In genomic region chr21:38789275-38789674, GRCh38 we compare ENCODE assay signal across 23 cellular contexts. TPM values are rescaled to one million over a fixed set of nuclear protein-coding genes. Genes with fewer than 3 reads are reported as not detected.
DNase-seq lines count a peak whose midpoint lies in the region; ATAC-seq, FAIRE-seq and TF ChIP-seq lines count a peak whose summit lies in the region.
"Had no signal": no experiment of that assay in that cellular context is flagged by ENCODE, and none has a peak within 500 bp of the region (broad histone marks: within the 10 kb centered on the region; RNA-seq: fewer than 3 reads in every experiment).

No MANE protein-coding gene starts in this region.

- no peaks in the 10 kb centered on the region for H3K36me3 ChIP-seq in mammary epithelial cell (ENCODE audit: insufficient read depth, low read length)
- no peaks in the 10 kb centered on the region for H3K36me3 ChIP-seq in PC-3 (ENCODE audit: low read depth, low read length)
- H3K36me3 ChIP-seq in colonic mucosa, result no peaks in the 10 kb centered on the region
- H3K36me3 ChIP-seq in small intestine (ENCODE audit: control insufficient read depth in 2 of 2, insufficient read depth in 2 of 2, low read length in 2 of 2), result no peaks in the 10 kb centered on the region
- H3K36me3 ChIP-seq: BE2C had no signal

- H3K79me2 ChIP-seq in mammary epithelial cell (ENCODE audit: insufficient read depth, low read length), result no peaks in the 10 kb centered on the region
- H3K79me2 ChIP-seq in PC-3 (ENCODE audit: low read length), result no peaks in the 10 kb centered on the region

- no peak for TF ChIP-seq CTCF in MCF 10A (IDR thresholded peaks at IDR 0.05; ENCODE audit: unreplicated experiment)
- no peak for TF ChIP-seq CTCF in mammary epithelial cell (conservative IDR thresholded peaks at IDR 0.05 in 1 of 2, IDR thresholded peaks at IDR 0.05 in 1 of 2; ENCODE audit: extremely low read depth in 1 of 2, insufficient read depth in 1 of 2, low read depth in 1 of 2, low read length in 2 of 2)
- TF ChIP-seq CTCF in PC-3 (conservative IDR thresholded peaks at IDR 0.05; ENCODE audit: low read depth, low read length), result no peak
- TF ChIP-seq CTCF in colonic mucosa (IDR thresholded peaks at IDR 0.05), result no peak
- TF ChIP-seq CTCF in mesothelial cell of epicardium (IDR thresholded peaks at IDR 0.05; ENCODE audit: unreplicated experiment), result no peak

- no peak overlapping the region for H3K4me3 Mint-ChIP-seq in MCF 10A (ENCODE audit: unreplicated experiment)
- no peak overlapping the region for H3K4me3 Mint-ChIP-seq in mesothelial cell of epicardium

- H3K4me2 ChIP-seq in mammary epithelial cell (ENCODE audit: insufficient read depth, low read depth, low read length) (no peak overlapping the region), PC-3 (ENCODE audit: low read length) (no peak overlapping the region)
- H3K4me2 ChIP-seq: SK-N-SH had no signal

- H3F3A ChIP-seq in PC-3 (ENCODE audit: low read length, unreplicated experiment), result peaks cover 4% of the 10 kb centered on the region

- no peaks in the 10 kb centered on the region for H3K9me2 ChIP-seq in PC-3 (replicated peaks; ENCODE audit: low read length)
- H3K9me2 ChIP-seq: SK-N-SH had no signal

- H3K36me3 Mint-ChIP-seq in MCF 10A (ENCODE audit: insufficient read depth, unreplicated experiment), result no peaks in the 10 kb centered on the region
- H3K36me3 Mint-ChIP-seq in mesothelial cell of epicardium, result no peaks in the 10 kb centered on the region

- H3K27me3 ChIP-seq in mammary epithelial cell (ENCODE audit: insufficient read depth, low read length) (no peaks in the 10 kb centered on the region), PC-3 (ENCODE audit: low read length) (no peaks in the 10 kb centered on the region), colonic mucosa (no peaks in the 10 kb centered on the region), small intestine (ENCODE audit: control insufficient read depth in 2 of 2, insufficient read depth in 2 of 2, low read length in 2 of 2) (no peaks in the 10 kb centered on the region)
- H3K27me3 ChIP-seq: BE2C had no signal

- WGBS in mammary epithelial cell (ENCODE audit: low coverage, missing lambda C conversion rate), result 92% methylated on average over 2 of the region's 3 CpGs
- WGBS in small intestine, 3 donors, result 69 to 86% (median 77%) methylated on average over 3 of the region's 3 CpGs

- in situ Hi-C loops in mammary epithelial cell (cut with MboI; ENCODE audit: low sequenced_read_pairs in 2 of 2), result loop anchor here in 1 of 2 donors (10.0 kb wide), 1 partner anchor 56 kb away; no protein-coding TSS in a partner anchor

- H3K9ac ChIP-seq in mammary epithelial cell (ENCODE audit: insufficient read depth, low read length), result no peak overlapping the region
- peak overlapping the region; percentile 9; the same call in 1 of the 2 replicates for H3K9ac ChIP-seq in PC-3 (ENCODE audit: low read length)
- H3K9ac ChIP-seq in colonic mucosa (ENCODE audit: low read depth in 2 of 2, low read length in 2 of 2), result peak overlapping the region in 1 of 2 donors; percentile 81
- H3K9ac ChIP-seq: SK-N-SH had no signal

- no TSS peak for BruUV-seq in MCF 10A (replicated peaks; lab: Mats Ljungman, UMichigan)
- no TSS peak for BruUV-seq in mammary epithelial cell (replicated peaks; lab: Mats Ljungman, UMichigan)
- BruUV-seq in PC-3 (replicated peaks; lab: Mats Ljungman, UMichigan), result no TSS peak

- H3K9me3 Mint-ChIP-seq in MCF 10A (ENCODE audit: unreplicated experiment) (no peaks in the 10 kb centered on the region), mesothelial cell of epicardium (peaks cover 14% of the 10 kb centered on the region)

- no peaks in the 10 kb centered on the region for H4K20me1 ChIP-seq in mammary epithelial cell (ENCODE audit: insufficient read depth, low read length)
- no peaks in the 10 kb centered on the region for H4K20me1 ChIP-seq in PC-3 (ENCODE audit: low read length)

- H3K4me1 ChIP-seq in mammary epithelial cell (ENCODE audit: insufficient read depth, low read length) (peaks cover 15% of the 10 kb centered on the region), PC-3 (ENCODE audit: insufficient read depth, low read length) (peaks cover 33% of the 10 kb centered on the region), colonic mucosa (peaks cover 2% of the 10 kb centered on the region), small intestine (ENCODE audit: control insufficient read depth in 2 of 2, insufficient read depth in 1 of 2, low read depth in 1 of 2, low read length in 1 of 2) (peaks cover 8 to 27% of the 10 kb centered on the region in 2 donors)

- H3K4me3 ChIP-seq in mammary epithelial cell (replicated peaks in 1 of 3; ENCODE audit: insufficient read depth in 1 of 3, low read depth in 2 of 3, low read length in 3 of 3) (no peak overlapping the region), PC-3 (ENCODE audit: low read length) (no peak overlapping the region), colonic mucosa (no peak overlapping the region), small intestine (ENCODE audit: low read depth in 1 of 2, low read length in 2 of 2) (no peak overlapping the region)

- no peak for FAIRE-seq in small intestine (lab: Jason Lieb, UNC)
- FAIRE-seq: D721Med, H1, RCC 7860 had no signal

- intact Hi-C loops in MCF 10A (cut with micrococcal nuclease) (no loop called here), mammary epithelial cell (cut with micrococcal nuclease) (no loop called here), PC-3 (cut with micrococcal nuclease) (no loop called here), colonic mucosa (cut with DNase I) (loop anchor here (5.0 kb wide), 1 partner anchor 42 kb away; no protein-coding TSS in a partner anchor)

- CTCF ChIA-PET in MCF 10A (lab: Yijun Ruan, JAX), result no interaction called here
- CTCF ChIA-PET in mammary epithelial cell (lab: Charles Lee; ENCODE audit: low non-redundant PET), result no interaction called here
- CTCF ChIA-PET in PC-3 (lab: Charles Lee), result no interaction called here

- H3K27me3 Mint-ChIP-seq in MCF 10A (ENCODE audit: insufficient read depth, unreplicated experiment) (no peaks in the 10 kb centered on the region), mesothelial cell of epicardium (ENCODE audit: low read depth) (no peaks in the 10 kb centered on the region)

- DNase-seq in MCF 10A (ENCODE audit: unreplicated experiment) (no peak), mammary epithelial cell (no peak), PC-3 (no peak), colonic mucosa (no peak), small intestine (no peak), mesothelial cell of epicardium (ENCODE audit: low spot score in 2 of 2, unreplicated experiment in 2 of 2) (no peak)
- DNase-seq: ACHN, BE2C, HCEC 1CT, Kasumi-1, MV-4-11, NCI-H1105, NCI-H146, NCI-H1930, NCI-H2107, NCI-H524 treated with DMSO at 0.1 percent for 48 hours, SK-N-SH had no signal

- POLR2A ChIA-PET in MCF 10A (lab: Yijun Ruan, JAX) (interaction anchor here (1.8 to 8.4 kb wide), 4 partner anchors 8 to 34 kb away, joined by 7 to 107 read pairs (median 40); partner anchors contain the start of gene ETS2), PC-3 (lab: Charles Lee; ENCODE audit: unreplicated experiment) (interaction anchor here (0.5 kb wide), 1 partner anchor 14 kb away, joined by 4 read pairs; no protein-coding TSS in a partner anchor)

- H3K27ac Mint-ChIP-seq in MCF 10A (ENCODE audit: low read depth, unreplicated experiment) (peak overlapping the region; percentile 86), mesothelial cell of epicardium (no peak overlapping the region)

- dilution Hi-C loops in mammary epithelial cell (cut with HindIII; ENCODE audit: low sequenced_read_pairs), result no loop called here

- H3K9me3 ChIP-seq in mammary epithelial cell (replicated peaks; ENCODE audit: insufficient read depth, low read length), result no peaks in the 10 kb centered on the region
- H3K9me3 ChIP-seq in PC-3 (ENCODE audit: low read length), result no peaks in the 10 kb centered on the region
- no peaks in the 10 kb centered on the region for H3K9me3 ChIP-seq in colonic mucosa
- H3K9me3 ChIP-seq in small intestine (ENCODE audit: control insufficient read depth, low read depth), result no peaks in the 10 kb centered on the region
- H3K9me3 ChIP-seq: BE2C, SK-N-SH had no signal

- ATAC-seq in PC-3, result no peak
- ATAC-seq in HG03378 (IDR thresholded peaks at IDR 0.05; ENCODE audit: unreplicated experiment), result no peak
- ATAC-seq in SK-N-SH treated with all-trans-retinoic acid at 6 μM for 48 hours, result no peak

- H3K4me1 Mint-ChIP-seq in MCF 10A (ENCODE audit: insufficient read depth, unreplicated experiment), result peaks cover 11% of the 10 kb centered on the region
- peaks cover 5% of the 10 kb centered on the region for H3K4me1 Mint-ChIP-seq in mesothelial cell of epicardium

- H2AFZ ChIP-seq in mammary epithelial cell (ENCODE audit: low read depth, low read length) (no peak overlapping the region), PC-3 (ENCODE audit: low read length) (no peak overlapping the region)

- H3K27ac ChIP-seq in mammary epithelial cell (ENCODE audit: insufficient read depth, low read depth, low read length), result no peak overlapping the region
- peak overlapping the region; percentile 96 for H3K27ac ChIP-seq in PC-3 (ENCODE audit: low read length)
- peak overlapping the region; percentile 76 for H3K27ac ChIP-seq in colonic mucosa
- H3K27ac ChIP-seq in small intestine (ENCODE audit: low read depth in 1 of 2, low read length in 1 of 2), result peak overlapping the region; percentile 64 to 81
- H3K27ac ChIP-seq: HL-60 had no signal

TF ChIP-seq in SK-N-SH treated with all-trans-retinoic acid at 6 μM for 48 hours, 23 proteins besides CTCF, POLR2A, EP300 and RAD21 (continues in another document):
- TF ChIP-seq TCF4 (CRISPR knock-in tag; IDR thresholded peaks at IDR 0.05; ENCODE audit: borderline replicate concordance), result no peak
- no peak for TF ChIP-seq OSR1 (CRISPR knock-in tag; IDR thresholded peaks at IDR 0.05)
- no peak for TF ChIP-seq POU6F1 (CRISPR knock-in tag; IDR thresholded peaks at IDR 0.05; ENCODE audit: borderline replicate concordance, low read depth)

RNA-seq across cellular contexts. Expression of gene ETS2, which starts 16.5 kb away (rescaled TPM):
- total RNA-seq in MCF 10A (2022), result 109 and 126 TPM in 2 replicates
- 10 to 100 TPM; 60.3 to 62.3 TPM for total RNA-seq in mammary epithelial cell
- 21.9 TPM for polyA plus RNA-seq in mammary epithelial cell
- 27.6 TPM for polyA minus RNA-seq in mammary epithelial cell
- total RNA-seq in PC-3 (2014; rRNA removed), result 127 and 146 TPM in 2 replicates
- total RNA-seq in colonic mucosa, result 100 to 1,000 TPM; 110 to 185 TPM
- 100 to 1,000 TPM; 129 to 137 (median 133) TPM for polyA plus RNA-seq in small intestine
- total RNA-seq in mesothelial cell of epicardium, result 29.6 to 32.5 TPM (median 30.5 TPM) in 3 replicates
